Comparison of ENCODE assay signal across 22 cellular contexts in the genomic region with DNA sequence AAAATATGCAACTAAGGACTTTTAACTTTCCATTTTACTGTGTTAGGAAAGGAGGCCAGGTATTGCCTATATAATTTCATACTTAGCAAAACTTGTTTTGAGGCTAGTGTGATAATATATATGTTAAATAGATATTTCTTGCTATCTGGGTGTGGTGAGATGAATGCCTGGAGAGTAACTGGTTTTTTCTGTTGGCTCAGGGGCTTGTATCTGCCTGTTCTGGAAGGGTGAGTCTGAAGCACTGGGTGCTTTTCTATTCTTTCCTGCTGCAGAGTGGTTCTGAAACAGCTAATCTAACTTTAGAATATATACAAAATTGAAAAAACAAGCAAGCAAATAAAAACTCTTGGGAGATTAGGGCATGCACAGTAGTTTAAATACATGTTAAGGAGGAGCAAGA.
"Had no signal": no experiment of that assay in that cellular context is flagged by ENCODE, and none has a peak within 500 bp of the region (broad histone marks: within the 10 kb centered on the region; RNA-seq: fewer than 3 reads in every experiment).

No MANE protein-coding gene starts in this region.

- H3K9me3 ChIP-seq: gastroesophageal sphincter, psoas muscle, right lobe of liver, spleen, thoracic aorta, transverse colon had no signal

- H3K27ac ChIP-seq: coronary artery, gastroesophageal sphincter, parathyroid adenoma, psoas muscle, right lobe of liver, thoracic aorta, transverse colon had no signal

- FAIRE-seq: endothelial cell of umbilical vein had no signal

- ATAC-seq: gastroesophageal sphincter; left lobe of liver; naive thymus-derived CD4-positive, alpha-beta T cell; psoas muscle; right lobe of liver; stimulated activated memory B cell treated with anti-CD40 and anti-IgM and Interleukin-4, amounts not matched to agents 10 μg/mL and 1 μg/mL and 100 μg/mL, for 72 hours had no signal

- DNase-seq: effector CD4-positive, alpha-beta T cell; endodermal cell; glutamatergic neuron; islet precursor cell; mammary epithelial cell; naive thymus-derived CD4-positive, alpha-beta T cell; nephron progenitor cell; psoas muscle; retina; right lobe of liver; spleen; stimulated activated CD4-positive, alpha-beta T cell treated with anti-CD3 and anti-CD28 coated beads, Interleukin-15, amount 100 ng/mL, for 24 hours; stimulated activated CD4-positive, alpha-beta T cell treated with anti-CD3 and anti-CD28 coated beads, Interleukin-1b, Interleukin-23, amount 100 ng/mL, for 48 hours; stimulated activated CD4-positive, alpha-beta T cell treated with anti-CD3 and anti-CD28 coated beads, Interleukin-4, amount 100 ng/mL, for 24 hours; transverse colon had no signal

- H2AFZ ChIP-seq: parathyroid adenoma had no signal

- H3K36me3 ChIP-seq: gastroesophageal sphincter, right lobe of liver, spleen, thoracic aorta, transverse colon had no signal

- H3K27me3 ChIP-seq: gastroesophageal sphincter, right lobe of liver, spleen, transverse colon had no signal

- H3K79me2 ChIP-seq: parathyroid adenoma had no signal

- H3K9ac ChIP-seq: parathyroid adenoma had no signal

- H3K4me1 ChIP-seq: gastroesophageal sphincter, parathyroid adenoma, psoas muscle, right lobe of liver, transverse colon had no signal

- H3K4me3 ChIP-seq: coronary artery, gastroesophageal sphincter, psoas muscle, right lobe of liver, spleen, thoracic aorta, transverse colon had no signal
